ENCODE assay signal across 8 cellular contexts in genomic region chr3:132723024-132723462, GRCh38. TPM values are rescaled to one million over a fixed set of nuclear protein-coding genes. Genes with fewer than 3 reads are reported as not detected.
DNase-seq lines count a peak whose midpoint lies in the region; ATAC-seq and TF ChIP-seq lines count a peak whose summit lies in the region.

No MANE protein-coding gene starts in this region.

- no peaks in the 10 kb centered on the region for H3K27me3 ChIP-seq in lower lobe of right lung (ENCODE audit: low read depth)
- H3K27me3 ChIP-seq in upper lobe of right lung: no peaks in the 10 kb centered on the region

- peak overlapping the region; percentile 86 for H3K27ac ChIP-seq in lower lobe of right lung
- peak overlapping the region; percentile 79 for H3K27ac ChIP-seq in upper lobe of right lung

- no peaks in the 10 kb centered on the region for H3K9me3 ChIP-seq in lower lobe of right lung
- no peaks in the 10 kb centered on the region for H3K9me3 ChIP-seq in upper lobe of right lung

- peak overlapping the region; percentile 50 for H3K4me3 ChIP-seq in astrocyte of the cerebellum (ENCODE audit: low read depth, low read length)
- H3K4me3 ChIP-seq in lower lobe of right lung: peak overlapping the region; percentile 72
- peak overlapping the region; percentile 57 for H3K4me3 ChIP-seq in upper lobe of right lung

- intact Hi-C loops in lower lobe of right lung (cut with DNase I) (no loop called here), upper lobe of right lung (cut with DNase I) (no loop called here)

- ATAC-seq in HG03064 (IDR thresholded peaks at IDR 0.05; ENCODE audit: low read depth, unreplicated experiment) (peak; percentile 6), lower lobe of right lung (no peak), upper lobe of right lung (no peak), GM18861 (IDR thresholded peaks at IDR 0.05; ENCODE audit: unreplicated experiment) (no peak), GM21723 (IDR thresholded peaks at IDR 0.05; ENCODE audit: unreplicated experiment) (no peak), HG02981 (IDR thresholded peaks at IDR 0.05; ENCODE audit: unreplicated experiment) (no peak)

- H3K4me1 ChIP-seq in lower lobe of right lung (peaks cover 37% of the 10 kb centered on the region), upper lobe of right lung (peaks cover 28% of the 10 kb centered on the region)

- peak; percentile 52 for DNase-seq in GM04503 (ENCODE audit: low read depth)
- DNase-seq in astrocyte of the cerebellum (ENCODE audit: low read depth): peak; percentile 42
- DNase-seq in lower lobe of right lung: no peak
- DNase-seq in upper lobe of right lung: no peak

- TF ChIP-seq CTCF in astrocyte of the cerebellum (IDR thresholded peaks at IDR 0.05; ENCODE audit: low read depth, low read length, missing control alignments): no peak
- no peak for TF ChIP-seq CTCF in lower lobe of right lung (IDR thresholded peaks at IDR 0.05)
- TF ChIP-seq CTCF in upper lobe of right lung (IDR thresholded peaks at IDR 0.05): no peak

- in situ Hi-C loops in astrocyte of the cerebellum (cut with HindIII; ENCODE audit: low sequenced_read_pairs): no loop called here

- H3K36me3 ChIP-seq in lower lobe of right lung: peaks cover 15% of the 10 kb centered on the region
- H3K36me3 ChIP-seq in upper lobe of right lung: peaks cover 6% of the 10 kb centered on the region

RNA-seq across cellular contexts. Expression of gene NPHP3, which starts 0.8 kb away (rescaled TPM):
- 31.2 TPM for total RNA-seq in lower lobe of right lung
- total RNA-seq in upper lobe of right lung: 33.7 TPM

Comparison
In these comparisons a context has a peak if more than half of its experiments do, and no peak if none do; other contexts are left out.
1. DNase-seq: peak in GM04503 (single experiment) and astrocyte of the cerebellum (single experiment); none in lower lobe of right lung (single experiment) and upper lobe of right lung (single experiment).
2. Peak in every context shown above with its lines, with median percentiles within 50 percentile points of each other: H3K4me3 ChIP-seq.